29 cellular contexts compared by ENCODE assay signal in genomic region chr11:57545883-57546282, GRCh38. TPM values are rescaled to one million over a fixed set of nuclear protein-coding genes. Genes with fewer than 3 reads are reported as not detected.
"Had no signal": no experiment of that assay in that cellular context is flagged by ENCODE, and none has a peak within 500 bp of the region (broad histone marks: within the 10 kb centered on the region; RNA-seq: fewer than 3 reads in every experiment).

No MANE protein-coding gene starts in this region.

- DNase-seq: hypothalamus; islet precursor cell; left ventricle myocardium inferior; mesendoderm; naive B cell; natural killer cell; nephron progenitor cell; ovary; right lobe of liver; stimulated activated CD4-positive, alpha-beta T cell treated with anti-CD3 and anti-CD28 coated beads, Interleukin-1b, Interleukin-23, amount 100 ng/mL, for 48 hours; stimulated activated CD4-positive, alpha-beta T cell treated with anti-CD3 and anti-CD28 coated beads, Interleukin-2, amount 100 ng/mL, for 48 hours; stimulated activated naive B cell treated with anti-CD40 and anti-IgM and Interleukin-4, amounts not matched to agents 10 μg/mL and 1 μg/mL and 100 μg/mL, for 72 hours; stimulated activated naive CD8-positive, alpha-beta T cell treated with anti-CD3 and anti-CD28 coated beads, Interleukin-15, Interleukin-2, amounts not matched to agents 100 U/mL and 50 U/mL, for 24 hours; stomach; testis; thyroid gland; transverse colon; upper lobe of right lung had no signal

- H3K4me2 ChIP-seq: smooth muscle cell had no signal

- H3K9me3 ChIP-seq: left ventricle myocardium inferior, ovary, right atrium auricular region, right lobe of liver, stomach, testis, thyroid gland, transverse colon, upper lobe of right lung had no signal

- ATAC-seq: natural killer cell; stimulated activated naive B cell treated with anti-CD40 and anti-IgM and Interleukin-4, amounts not matched to agents 10 μg/mL and 1 μg/mL and 100 μg/mL, for 72 hours; stimulated activated naive CD8-positive, alpha-beta T cell treated with anti-CD3 and anti-CD28 coated beads, Interleukin-15, Interleukin-2, amounts not matched to agents 100 U/mL and 50 U/mL, for 24 hours; upper lobe of right lung had no signal

- H3K9me3 Mint-ChIP-seq: mesothelial cell of epicardium; naive B cell; natural killer cell; nephron progenitor cell; stimulated activated naive B cell treated with anti-CD40 and anti-IgM and Interleukin-4, amounts not matched to agents 10 μg/mL and 1 μg/mL and 100 μg/mL, for 72 hours had no signal

- FAIRE-seq: urothelium cell line had no signal

- H3K4me3 ChIP-seq: left ventricle myocardium inferior, lung, ovary, right atrium auricular region, right lobe of liver, smooth muscle cell, stomach, testis, thyroid gland, transverse colon, upper lobe of right lung had no signal

- H3K4me1 Mint-ChIP-seq: mesothelial cell of epicardium had no signal

- H3K27ac ChIP-seq: left ventricle myocardium inferior, ovary, right atrium auricular region, right lobe of liver, stomach, testis, thyroid gland, transverse colon, upper lobe of right lung had no signal

- H3K4me3 Mint-ChIP-seq: mesothelial cell of epicardium; naive B cell; natural killer cell; nephron progenitor cell; stimulated activated naive B cell treated with anti-CD40 and anti-IgM and Interleukin-4, amounts not matched to agents 10 μg/mL and 1 μg/mL and 100 μg/mL, for 72 hours had no signal

- H3K4me1 ChIP-seq: left ventricle myocardium inferior, right atrium auricular region, right lobe of liver, stomach, testis, thyroid gland, transverse colon, upper lobe of right lung had no signal

- H3K27me3 Mint-ChIP-seq: naive B cell; stimulated activated naive B cell treated with anti-CD40 and anti-IgM and Interleukin-4, amounts not matched to agents 10 μg/mL and 1 μg/mL and 100 μg/mL, for 72 hours had no signal

- H3K36me3 ChIP-seq: ovary had no signal

- H3K36me3 Mint-ChIP-seq: naive B cell, natural killer cell had no signal

- H3K27me3 ChIP-seq: ovary, right atrium auricular region, right lobe of liver, stomach, testis, thyroid gland, transverse colon, upper lobe of right lung had no signal

- H3K27ac Mint-ChIP-seq: mesothelial cell of epicardium, nephron progenitor cell, progenitor cell of endocrine pancreas had no signal

RNA-seq across cellular contexts. Expression of gene SMTNL1, which starts 8.5 kb away (rescaled TPM):
- total RNA-seq: kidney epithelial cell, left ventricle myocardium inferior, lower leg skin, lung, mesothelial cell of epicardium, natural killer cell, omental fat pad, ovary, progenitor cell of endocrine pancreas, pulmonary artery endothelial cell, renal cortical epithelial cell, right atrium auricular region, right lobe of liver, smooth muscle cell, stomach, thyroid gland, transverse colon, upper lobe of right lung had no signal
- polyA plus RNA-seq: lung, ovary, smooth muscle cell, stomach had no signal

RNA-seq across cellular contexts. Expression of gene SERPING1, which starts 51.6 kb away (rescaled TPM):
- total RNA-seq: pulmonary artery endothelial cell had no signal
